Comparison of ENCODE assay signal across 13 cellular contexts in genomic region chr18:8720141-8720540, GRCh38. TPM values are rescaled to one million over a fixed set of nuclear protein-coding genes. Genes with fewer than 3 reads are reported as not detected.
DNase-seq lines count a peak whose midpoint lies in the region; ATAC-seq, FAIRE-seq and TF ChIP-seq lines count a peak whose summit lies in the region.
"Had no signal": no experiment of that assay in that cellular context is flagged by ENCODE, and none has a peak within 500 bp of the region (broad histone marks: within the 10 kb centered on the region; RNA-seq: fewer than 3 reads in every experiment).

No MANE protein-coding gene starts in this region.

- no peaks in the 10 kb centered on the region for H3K9me3 ChIP-seq in H1 (ENCODE audit: insufficient read depth in 2 of 2, low read depth in 1 of 2, low read length in 1 of 2)
- H3K9me3 ChIP-seq in GM23248 (ENCODE audit: low read depth) = no peaks in the 10 kb centered on the region
- H3K9me3 ChIP-seq: A549, Caco-2 had no signal

- H3K4me1 ChIP-seq in H1 (replicated peaks in 1 of 4; ENCODE audit: control insufficient read depth in 3 of 4, insufficient read depth in 4 of 4, low read length in 3 of 4) = peaks cover 15 to 38% (median 28%) of the 10 kb centered on the region in 4 experiments
- peaks cover 9% of the 10 kb centered on the region for H3K4me1 ChIP-seq in GM23248 (ENCODE audit: insufficient read depth)

- POLR2A ChIA-PET in H1 (lab: Charles Lee; ENCODE audit: partially characterized antibody) = interaction anchor here (0.9 to 3.3 kb wide), 2 partner anchors 12 to 14 kb away, joined by 3 to 12 read pairs; no protein-coding TSS in a partner anchor

- H3K27ac ChIP-seq in H1 (ENCODE audit: low read depth, low read length) = no peak overlapping the region
- no peak overlapping the region for H3K27ac ChIP-seq in GM23248

- H3K4me3 Mint-ChIP-seq in osteocyte (ENCODE audit: unreplicated experiment) = no peak overlapping the region
- H3K4me3 Mint-ChIP-seq in effector memory CD8-positive, alpha-beta T cell = no peak overlapping the region
- H3K4me3 Mint-ChIP-seq: CD8-positive, alpha-beta memory T cell; H9 had no signal

- H3K79me2 ChIP-seq in H1 (ENCODE audit: control insufficient read depth in 1 of 2, insufficient read depth in 2 of 2, low read length in 2 of 2) = peaks cover 0 to 39% of the 10 kb centered on the region in 2 experiments; a peak in 2 of 4 replicates
- H3K79me2 ChIP-seq in GM23248 (ENCODE audit: insufficient read depth) = peaks cover 97% of the 10 kb centered on the region

- no peak overlapping the region for H2BK5ac ChIP-seq in H1 (ENCODE audit: low read depth, low read length)

- H3K4me3 ChIP-seq in Jurkat, Clone E6-1 (ENCODE audit: low read length) = peak overlapping the region; percentile 35
- H3K4me3 ChIP-seq in H1 (ENCODE audit: extremely low read depth in 1 of 4, insufficient read depth in 2 of 4, low read depth in 3 of 4, low read length in 4 of 4) (no peak overlapping the region), GM23248 (no peak overlapping the region)
- H3K4me3 ChIP-seq: A549 had no signal

- peak overlapping the region; percentile 18; the same call in 1 of the 2 replicates for H2BK15ac ChIP-seq in H1 (ENCODE audit: low read length)

- peaks cover 47% of the 10 kb centered on the region for H3K36me3 Mint-ChIP-seq in osteocyte (ENCODE audit: unreplicated experiment)
- H3K36me3 Mint-ChIP-seq in effector memory CD8-positive, alpha-beta T cell (ENCODE audit: insufficient read depth) = no peaks in the 10 kb centered on the region

- H4K91ac ChIP-seq in H1 (replicated peaks; ENCODE audit: insufficient read length, low read length) = no peak overlapping the region

- no peak overlapping the region for H2BK20ac ChIP-seq in H1 (ENCODE audit: low read length)

- H4K20me1 ChIP-seq in H1 (replicated peaks in 1 of 2; ENCODE audit: control insufficient read depth in 1 of 2, insufficient read depth in 2 of 2, low read length in 2 of 2) = peaks cover 0 to 1% of the 10 kb centered on the region in 2 experiments
- H4K20me1 ChIP-seq in GM23248 (ENCODE audit: insufficient read depth) = 0 out of 2 replicates have a peak, but pooled peaks cover 6% of the 10 kb centered on the region

- TF ChIP-seq CTCF in H1 (IDR thresholded peaks at IDR 0.05; ENCODE audit: control extremely low read depth in 1 of 3, insufficient read depth in 1 of 3, low read depth in 1 of 3, low read length in 3 of 3) (no peak), osteocyte (IDR thresholded peaks at IDR 0.05) (no peak)

- H4K5ac ChIP-seq in H1 (ENCODE audit: insufficient read length, low read depth, low read length) = no peak overlapping the region

- no peak overlapping the region for H2AK5ac ChIP-seq in H1 (ENCODE audit: low read depth, low read length)

- H3K9me3 Mint-ChIP-seq in osteocyte (ENCODE audit: unreplicated experiment) = no peaks in the 10 kb centered on the region
- H3K9me3 Mint-ChIP-seq in effector memory CD8-positive, alpha-beta T cell = no peaks in the 10 kb centered on the region
- H3K9me3 Mint-ChIP-seq: CD8-positive, alpha-beta memory T cell; H9 had no signal

- WGBS in H1 (ENCODE audit: extremely low coverage in 1 of 2, insufficient coverage in 1 of 2, insufficient read length in 1 of 2, insufficient replicate concordance in 2 of 2, low coverage in 1 of 2, low lambda C conversion rate in 2 of 2, missing lambda C conversion rate in 1 of 2), 2 experiments = 93% methylated on average over 7 of the region's 7 CpGs; no CpG with 5 or more reads in 1 of the 2 experiments
- 88 to 90% methylated on average over 7 of the region's 7 CpGs for WGBS in GM23248 (ENCODE audit: low coverage in 1 of 2, low lambda C conversion rate in 2 of 2, missing lambda C conversion rate in 2 of 2), 2 experiments

- no peak for TF ChIP-seq EP300 in H1 (IDR thresholded peaks at IDR 0.05; ENCODE audit: borderline replicate concordance in 1 of 2, low read depth in 2 of 2, low read length in 2 of 2)

- TF ChIP-seq RAD21 in H1 (IDR thresholded peaks at IDR 0.05 in 1 of 2, conservative IDR thresholded peaks at IDR 0.05 in 1 of 2; ENCODE audit: low read depth in 2 of 2, low read length in 2 of 2) = no peak

- H3K9ac ChIP-seq in H1 (replicated peaks in 1 of 4; ENCODE audit: extremely low read depth in 1 of 4, low read depth in 3 of 4, low read length in 3 of 4) (no peak overlapping the region), GM23248 (no peak overlapping the region)

- no peak overlapping the region for H3K14ac ChIP-seq in H1 (ENCODE audit: insufficient read length)

- no peak overlapping the region for H3K18ac ChIP-seq in H1 (ENCODE audit: extremely low read depth, low read length)

- peaks cover 4% of the 10 kb centered on the region for H3K79me1 ChIP-seq in H1 (ENCODE audit: low read depth, low read length)

- 0 out of 2 replicates have a peak, but pooled peaks cover 7% of the 10 kb centered on the region for H3F3A ChIP-seq in GM23248 (ENCODE audit: insufficient read depth)

- H3K56ac ChIP-seq in H1 (replicated peaks; ENCODE audit: insufficient read length, low read depth, low read length) = no peak overlapping the region

- DNase-seq in Jurkat, Clone E6-1 (ENCODE audit: low read depth, low spot score) = peak; percentile 86
- DNase-seq in H1 (ENCODE audit: low read depth in 1 of 2, low spot score in 2 of 2) = no peak
- DNase-seq in osteocyte (ENCODE audit: extremely low spot score, unreplicated experiment) = no peak
- DNase-seq in effector memory CD8-positive, alpha-beta T cell = no peak
- DNase-seq in stimulated activated CD4-positive, alpha-beta T cell treated with anti-CD3 and anti-CD28 coated beads, Interleukin-15, amount 100 ng/mL, for 24 hours = no peak
- DNase-seq in GM23248 = no peak
- no peak for DNase-seq in GM12891 (ENCODE audit: insufficient read length, low spot score)
- DNase-seq: Caco-2; CD8-positive, alpha-beta memory T cell; GF-D8; H9 had no signal

- H3K23ac ChIP-seq in H1 (ENCODE audit: insufficient read length) = no peak overlapping the region

- in situ Hi-C loops in GM23248 (cut with MboI) = no loop called here

- no peaks in the 10 kb centered on the region for H3K27me3 ChIP-seq in H1 (replicated peaks in 1 of 4; ENCODE audit: control insufficient read depth in 3 of 4, extremely low read depth in 1 of 4, insufficient read depth in 3 of 4, low read length in 3 of 4)
- H3K27me3 ChIP-seq in GM23248 (replicated peaks; ENCODE audit: insufficient read depth) = no peaks in the 10 kb centered on the region

- peaks cover 34% of the 10 kb centered on the region for H3K4me1 Mint-ChIP-seq in osteocyte (ENCODE audit: unreplicated experiment)
- no peaks in the 10 kb centered on the region for H3K4me1 Mint-ChIP-seq in effector memory CD8-positive, alpha-beta T cell (ENCODE audit: low read depth in 2 of 2)
- H3K4me1 Mint-ChIP-seq: CD8-positive, alpha-beta memory T cell had no signal

- H3K9me2 ChIP-seq in GM23248 (ENCODE audit: insufficient read depth) = no peaks in the 10 kb centered on the region

- H4K8ac ChIP-seq in H1 (ENCODE audit: extremely low read depth, insufficient read depth, low read length) = no peak overlapping the region

- peak overlapping the region; percentile 29 for H3K27ac Mint-ChIP-seq in osteocyte (ENCODE audit: unreplicated experiment)
- H3K27ac Mint-ChIP-seq in effector memory CD8-positive, alpha-beta T cell = no peak overlapping the region
- H3K27ac Mint-ChIP-seq: CD8-positive, alpha-beta memory T cell had no signal

- H3K4ac ChIP-seq in H1 (replicated peaks; ENCODE audit: insufficient read length, low read depth, low read length) = no peak overlapping the region

- no peak for ATAC-seq in effector memory CD8-positive, alpha-beta T cell (replicated peaks)
- ATAC-seq: A549, HepG2 had no signal

- H2AFZ ChIP-seq in H1 (ENCODE audit: low read length) (no peak overlapping the region), GM23248 (no peak overlapping the region)

- H3K36me3 ChIP-seq in H1 (ENCODE audit: control insufficient read depth in 2 of 4, insufficient read depth in 4 of 4, low read length in 3 of 4) (peaks cover 3 to 31% (median 5%) of the 10 kb centered on the region in 4 experiments; a peak in 4 of 8 replicates), GM23248 (ENCODE audit: low read depth) (peaks cover 52% of the 10 kb centered on the region)

- no peak overlapping the region for H2BK120ac ChIP-seq in H1 (replicated peaks; ENCODE audit: low read depth, low read length)

- peak overlapping the region; percentile 43; the same call in 1 of the 2 replicates for H2BK12ac ChIP-seq in H1 (ENCODE audit: low read depth, low read length)

- no peak overlapping the region for H3K4me2 ChIP-seq in H1 (ENCODE audit: insufficient read depth in 1 of 2, low read depth in 2 of 2, low read length in 2 of 2)
- no peak overlapping the region for H3K4me2 ChIP-seq in GM23248 (ENCODE audit: unreplicated experiment)

- CTCF ChIA-PET in H1 (lab: Charles Lee; ENCODE audit: partially characterized antibody) = interaction anchor here (0.7 to 2.1 kb wide), 5 partner anchors 8 to 23 kb away, joined by 3 to 13 read pairs (median 5); no protein-coding TSS in a partner anchor

- FAIRE-seq in H1 (lab: Jason Lieb, UNC) = no peak
- FAIRE-seq in GM12891 (lab: Jason Lieb, UNC) = no peak
- FAIRE-seq: A549, HepG2 had no signal

- H3K27me3 Mint-ChIP-seq in osteocyte (ENCODE audit: unreplicated experiment) = no peaks in the 10 kb centered on the region
- peaks cover 30 to 35% of the 10 kb centered on the region in 2 donors for H3K27me3 Mint-ChIP-seq in effector memory CD8-positive, alpha-beta T cell

- TF ChIP-seq POLR2A in H1 (IDR thresholded peaks at IDR 0.05; ENCODE audit: control extremely low read depth in 1 of 2, low read depth in 2 of 2, low read length in 2 of 2) (no peak), GM12891 (IDR thresholded peaks at IDR 0.05; ENCODE audit: low read depth, low read length) (no peak)

- no peaks in the 10 kb centered on the region for H3K23me2 ChIP-seq in H1 (ENCODE audit: low read depth, low read length)

TF ChIP-seq in H1, 55 proteins besides CTCF, POLR2A, EP300 and RAD21 (continues in another document):
- no peak for TF ChIP-seq PHF8 (conservative IDR thresholded peaks at IDR 0.05; ENCODE audit: low read depth, low read length)

TF ChIP-seq in GM12891, 5 proteins besides CTCF, POLR2A, EP300 and RAD21 (continues in another document):
- TF ChIP-seq POU2F2 (IDR thresholded peaks at IDR 0.05; ENCODE audit: low read depth, low read length) = no peak

RNA-seq across cellular contexts. Expression of gene MTCL1, which starts 14.8 kb away (rescaled TPM):
- polyA plus RNA-seq in Jurkat, Clone E6-1 (2012; ENCODE audit: insufficient read depth, insufficient read length) = 14.8 TPM
- total RNA-seq in H1 (2021; fragmentation: NEBNext Ultra II Directional; extraction: Animal tissue kit (Norgen Biotek cat#: 25700)) = 60.8 and 62.0 TPM in 2 replicates
- polyA plus RNA-seq in H1 (2011; rRNA removed) (16.6 and 19.8 TPM in 2 replicates), GM23248 (2016; fragmentation: Nextera tagmentation; extraction: Ambion mirVana) (7.8 and 10.3 TPM in 2 replicates)
- 18.3 TPM for polyA plus RNA-seq in H1 (2011; cell fraction: cytosol; rRNA removed)
- polyA plus RNA-seq in H1 (2011; cell fraction: nucleus; rRNA removed) = 55.0 TPM
- polyA plus RNA-seq in H1 (2012, experiment 1 of 2) = 28.3 to 36.5 TPM (median 32.7 TPM) in 4 replicates
- polyA plus RNA-seq in H1 (2012, experiment 2 of 2) = 8.4 TPM
- polyA plus RNA-seq in H1 (2013, experiment 1 of 2) = 18.5 TPM
- polyA plus RNA-seq in H1 (2013, experiment 2 of 2) = 19.1 TPM
- 31.5 and 34.8 TPM in 2 replicates for polyA minus RNA-seq in H1 (2011; rRNA and poly(A)+ RNA removed)
- polyA minus RNA-seq in H1 (2011; cell fraction: cytosol; rRNA and poly(A)+ RNA removed) = 29.1 TPM
- polyA minus RNA-seq in H1 (2011; cell fraction: nucleus; rRNA and poly(A)+ RNA removed) = 75.2 TPM
- total RNA-seq in osteocyte = 56.9 and 58.4 TPM in 2 replicates
- total RNA-seq in GM23248 (2014; rRNA removed; shearing (Covaris generic)) = 34.4 and 36.9 TPM in 2 replicates
- 0.21 TPM for polyA plus RNA-seq in GM12891 (2012; ENCODE audit: low read depth, missing spikeins)
- polyA plus RNA-seq: CD8-positive, alpha-beta memory T cell had no signal
